In genomic region chr4:5034206-5034605, GRCh38 we compare ENCODE assay signal across 1 cellular context.
TF ChIP-seq lines count a peak whose summit lies in the region.

No MANE protein-coding gene starts in this region.

TF ChIP-seq in K562, 482 proteins besides CTCF, POLR2A, EP300 and RAD21:
- TF ChIP-seq EGR1 (conservative IDR thresholded peaks at IDR 0.05) (peak; percentile 67), MGA (IDR thresholded peaks at IDR 0.05) (peak; percentile 31), PHF8 (IDR thresholded peaks at IDR 0.05; ENCODE audit: borderline replicate concordance, low read length) (no peak), EP400 (IDR thresholded peaks at IDR 0.05) (no peak), L3MBTL2 (IDR thresholded peaks at IDR 0.05) (peak; percentile 66)
